In genomic region chr5:155943516-155944407, GRCh38 we compare ENCODE assay signal across 8 cellular contexts.
DNase-seq lines count a peak whose midpoint lies in the region; ATAC-seq and TF ChIP-seq lines count a peak whose summit lies in the region.

No MANE protein-coding gene starts in this region.

- ATAC-seq in GM19395 (IDR thresholded peaks at IDR 0.05; ENCODE audit: unreplicated experiment) (peak; percentile 93), HG03342 (IDR thresholded peaks at IDR 0.05; ENCODE audit: unreplicated experiment) (peak; percentile 97), heart right ventricle (peak in 7 of 8 donors; percentile 65 to 89 (median 75)), GM19328 (IDR thresholded peaks at IDR 0.05; ENCODE audit: unreplicated experiment) (no peak)
- ATAC-seq in activated naive CD8-positive, alpha-beta T cell treated with anti-CD3 and anti-CD28 coated beads, Interleukin-2, amount 50 U/mL, for 24 hours, result peak; percentile 65

- DNase-seq in D341Med (ENCODE audit: low spot score), result peak; percentile 67
- peak; percentile 69 for DNase-seq in NCI-H82 (lab: John Stamatoyannopoulos, UW)
- DNase-seq in activated naive CD8-positive, alpha-beta T cell treated with anti-CD3 and anti-CD28 coated beads, Interleukin-2, amount 50 U/mL, for 24 hours, result peak; percentile 9
- peak; percentile 27 to 31 for DNase-seq in heart right ventricle
- DNase-seq in putamen (ENCODE audit: low spot score), result peak; percentile 34

- no peak overlapping the region for H3K4me3 Mint-ChIP-seq in activated naive CD8-positive, alpha-beta T cell treated with anti-CD3 and anti-CD28 coated beads, Interleukin-2, amount 50 U/mL, for 24 hours

- no peak overlapping the region for H3K4me3 ChIP-seq in heart right ventricle

- intact Hi-C loops in heart right ventricle (cut with DNase I), result loop anchor here in 6 of 10 donors (5.0 to 10.0 kb wide), 6 partner anchors 381 to 1191 kb away; partner anchors contain the start of gene SGCD (in 1 of the 6)

- no peak overlapping the region for H3K27ac ChIP-seq in heart right ventricle

- H3K27me3 Mint-ChIP-seq in activated naive CD8-positive, alpha-beta T cell treated with anti-CD3 and anti-CD28 coated beads, Interleukin-2, amount 50 U/mL, for 24 hours, result peaks cover 15% of the 10 kb centered on the region

- 31% methylated on average over 2 of the region's 2 CpGs for WGBS in heart right ventricle, 2 donors

- no peaks in the 10 kb centered on the region for H3K27me3 ChIP-seq in heart right ventricle

- H3K36me3 Mint-ChIP-seq in activated naive CD8-positive, alpha-beta T cell treated with anti-CD3 and anti-CD28 coated beads, Interleukin-2, amount 50 U/mL, for 24 hours (ENCODE audit: low read depth), result no peaks in the 10 kb centered on the region

- TF ChIP-seq CTCF in heart right ventricle (IDR thresholded peaks at IDR 0.05), result peak; percentile 31 to 83 (median 72)

- no peaks in the 10 kb centered on the region for H3K36me3 ChIP-seq in heart right ventricle

- peaks cover 0 to 4% (median 0%) of the 10 kb centered on the region in 9 donors for H3K4me1 ChIP-seq in heart right ventricle

- peaks cover 3% of the 10 kb centered on the region for H3K4me1 Mint-ChIP-seq in activated naive CD8-positive, alpha-beta T cell treated with anti-CD3 and anti-CD28 coated beads, Interleukin-2, amount 50 U/mL, for 24 hours

- H3K27ac Mint-ChIP-seq in activated naive CD8-positive, alpha-beta T cell treated with anti-CD3 and anti-CD28 coated beads, Interleukin-2, amount 50 U/mL, for 24 hours, result no peak overlapping the region

- H3K9me3 Mint-ChIP-seq in activated naive CD8-positive, alpha-beta T cell treated with anti-CD3 and anti-CD28 coated beads, Interleukin-2, amount 50 U/mL, for 24 hours, result no peaks in the 10 kb centered on the region

- no peaks in the 10 kb centered on the region for H3K9me3 ChIP-seq in heart right ventricle

Comparison
In these comparisons a context has a peak if more than half of its experiments do, and no peak if none do; other contexts are left out.
1. DNase-seq: peak in every context shown above with its lines; median percentile 69 in NCI-H82; 67 in D341Med; 34 in putamen; 29 in heart right ventricle; 9 in activated naive CD8-positive, alpha-beta T cell treated with anti-CD3 and anti-CD28 coated beads, Interleukin-2, amount 50 U/mL, for 24 hours.